ENCODE assay signal across 7 cellular contexts in the genomic region with DNA sequence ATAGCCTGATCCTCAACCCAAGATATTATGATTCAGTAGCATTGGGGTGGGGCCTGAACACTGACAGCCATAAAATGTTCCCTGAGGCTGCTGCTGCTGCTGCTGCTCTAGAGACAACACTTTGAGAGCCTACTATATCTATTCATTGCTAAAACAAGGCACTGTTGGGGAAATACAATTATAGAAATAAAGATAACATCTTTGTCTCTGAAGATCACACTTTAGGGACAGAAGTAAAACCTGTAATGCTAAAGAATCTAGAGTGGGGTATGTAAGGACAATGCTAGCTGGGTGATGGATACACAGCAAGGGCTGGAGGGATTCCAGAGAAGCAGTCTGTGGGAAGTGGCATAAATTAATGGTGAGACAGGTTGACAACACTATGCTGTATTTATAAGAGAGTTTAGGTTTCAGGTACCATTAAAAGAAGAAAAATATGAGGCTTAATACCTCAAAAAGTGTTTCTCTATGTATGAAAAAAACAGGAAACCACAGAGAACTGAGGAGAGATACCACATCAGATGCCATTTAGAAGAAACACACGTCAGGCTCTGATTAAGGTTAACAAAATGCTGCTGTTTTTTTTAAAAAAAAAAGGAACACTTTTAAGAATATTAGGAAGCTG.
DNase-seq lines count a peak whose midpoint lies in the region; ATAC-seq and TF ChIP-seq lines count a peak whose summit lies in the region.

No MANE protein-coding gene starts in this region.

- TF ChIP-seq CTCF in activated CD8-positive, alpha-beta T cell treated with anti-CD3 and anti-CD28 coated beads for 36 hours (IDR thresholded peaks at IDR 0.05) = no peak

- no peaks in the 10 kb centered on the region for H3K27me3 ChIP-seq in mesendoderm (ENCODE audit: insufficient read depth, low read length, poor library complexity)

- H2BK120ac ChIP-seq in mesendoderm (ENCODE audit: low read depth, low read length) = no peak overlapping the region

- WGBS in mesendoderm (ENCODE audit: extremely low coverage, insufficient coverage, low lambda C conversion rate) = no CpG with 5 or more reads among the region's 1 CpG

- no peak overlapping the region for H4K8ac ChIP-seq in mesendoderm (ENCODE audit: low read depth, low read length)

- H2BK15ac ChIP-seq in mesendoderm (replicated peaks; ENCODE audit: low read depth) = no peak overlapping the region

- no peaks in the 10 kb centered on the region for H3K79me1 ChIP-seq in mesendoderm (ENCODE audit: low read length)

- peaks cover 55% of the 10 kb centered on the region for H3K36me3 Mint-ChIP-seq in activated CD8-positive, alpha-beta T cell treated with anti-CD3 and anti-CD28 coated beads for 36 hours (ENCODE audit: low read depth)

- H3K9me3 Mint-ChIP-seq in activated CD8-positive, alpha-beta T cell treated with anti-CD3 and anti-CD28 coated beads for 36 hours = peaks cover 4% of the 10 kb centered on the region

- H2BK5ac ChIP-seq in mesendoderm (ENCODE audit: low read length) = no peak overlapping the region

- POLR2A ChIA-PET in activated CD8-positive, alpha-beta T cell treated with anti-CD3 and anti-CD28 coated beads for 36 hours (lab: Charles Lee) = interaction anchor here (1.4 kb wide), 1 partner anchor 105 kb away, joined by 5 read pairs; no protein-coding TSS in a partner anchor

- no peaks in the 10 kb centered on the region for H3K27me3 Mint-ChIP-seq in activated CD8-positive, alpha-beta T cell treated with anti-CD3 and anti-CD28 coated beads for 36 hours

- no peak overlapping the region for H3K27ac ChIP-seq in mesendoderm (ENCODE audit: low read depth, low read length)

- no peak overlapping the region for H3K4me2 ChIP-seq in mesendoderm (ENCODE audit: low read length)

- no peaks in the 10 kb centered on the region for H3K79me2 ChIP-seq in mesendoderm (ENCODE audit: control insufficient read depth, insufficient read depth, low read length)

- no peak overlapping the region for H3K56ac ChIP-seq in mesendoderm (ENCODE audit: low read length)

- H3K27ac Mint-ChIP-seq in activated CD8-positive, alpha-beta T cell treated with anti-CD3 and anti-CD28 coated beads for 36 hours = peak overlapping the region; percentile 99

- intact Hi-C loops in activated CD8-positive, alpha-beta T cell treated with anti-CD3 and anti-CD28 coated beads for 36 hours (cut with micrococcal nuclease) = loop anchor here (5.0 to 10.0 kb wide), 2 partner anchors 74 to 432 kb away; no protein-coding TSS in a partner anchor

- DNase-seq in activated CD8-positive, alpha-beta T cell treated with anti-CD3 and anti-CD28 coated beads for 36 hours = peak; percentile 67
- DNase-seq in mesendoderm (peak; percentile 27), RPMI8226 (no peak), germinal center (ENCODE audit: low spot score) (no peak)

- H3K18ac ChIP-seq in mesendoderm (ENCODE audit: low read length) = no peak overlapping the region

- H3K4me1 ChIP-seq in mesendoderm (ENCODE audit: control insufficient read depth, low read depth, low read length) = no peaks in the 10 kb centered on the region

- H3K36me3 ChIP-seq in mesendoderm (ENCODE audit: control insufficient read depth, insufficient read depth, low read length) = no peaks in the 10 kb centered on the region

- no peak overlapping the region for H3K4me3 ChIP-seq in mesendoderm (ENCODE audit: low read length)

- H4K5ac ChIP-seq in mesendoderm (ENCODE audit: low read length) = no peak overlapping the region

- H3K4ac ChIP-seq in mesendoderm (ENCODE audit: low read depth, low read length) = no peak overlapping the region

- H3K4me1 Mint-ChIP-seq in activated CD8-positive, alpha-beta T cell treated with anti-CD3 and anti-CD28 coated beads for 36 hours (ENCODE audit: low read depth) = peaks cover 75% of the 10 kb centered on the region

- H2AK5ac ChIP-seq in mesendoderm (ENCODE audit: low read length) = no peak overlapping the region

- CTCF ChIA-PET in activated CD8-positive, alpha-beta T cell treated with anti-CD3 and anti-CD28 coated beads for 36 hours (lab: Charles Lee) = no interaction called here

- ATAC-seq in GM18511 (IDR thresholded peaks at IDR 0.05; ENCODE audit: unreplicated experiment) (peak; percentile 62), HG03103 (IDR thresholded peaks at IDR 0.05; ENCODE audit: low read depth, unreplicated experiment) (peak; percentile 46), GM21717 (IDR thresholded peaks at IDR 0.05; ENCODE audit: unreplicated experiment) (no peak)
- ATAC-seq in activated CD8-positive, alpha-beta T cell treated with anti-CD3 and anti-CD28 coated beads for 36 hours = peak; percentile 78

- H3K4me3 Mint-ChIP-seq in activated CD8-positive, alpha-beta T cell treated with anti-CD3 and anti-CD28 coated beads for 36 hours = peak overlapping the region; percentile 61

- H3K9ac ChIP-seq in mesendoderm (ENCODE audit: low read length) = no peak overlapping the region

- H3K23ac ChIP-seq in mesendoderm (ENCODE audit: low read length) = no peak overlapping the region

Comparison
In these comparisons a context has a peak if more than half of its experiments do, and no peak if none do; other contexts are left out.
1. DNase-seq: peak in activated CD8-positive, alpha-beta T cell treated with anti-CD3 and anti-CD28 coated beads for 36 hours (single experiment) and mesendoderm (single experiment); none in RPMI8226 (single experiment) and germinal center (single experiment).